In genomic region chr2:96839875-96840850, GRCh38 we compare ENCODE assay signal across 14 cellular contexts. TPM values are rescaled to one million over a fixed set of nuclear protein-coding genes. Genes with fewer than 3 reads are reported as not detected.
A peak's percentile ranks its signal among the peaks of the same experiment; 100 is the strongest.
DNase-seq lines count a peak whose midpoint lies in the region; ATAC-seq and TF ChIP-seq lines count a peak whose summit lies in the region.
"Had no signal": no experiment of that assay in that cellular context is flagged by ENCODE, and none has a peak within 500 bp of the region (broad histone marks: within the 10 kb centered on the region; RNA-seq: fewer than 3 reads in every experiment).

No MANE protein-coding gene starts in this region.

- no peak overlapping the region for H3K27ac ChIP-seq in OCI-LY7 (ENCODE audit: low read depth, low read length, poor library complexity, severe bottlenecking)
- H3K27ac ChIP-seq in SJCRH30 = no peak overlapping the region
- H3K27ac ChIP-seq: left lung, neutrophil, vagina had no signal

- H4K20me1 ChIP-seq in OCI-LY7 (ENCODE audit: insufficient read depth, low read length) = no peaks in the 10 kb centered on the region

- no peaks in the 10 kb centered on the region for H3K9me3 Mint-ChIP-seq in activated T-cell treated with anti-CD3 and anti-CD28 coated beads, Interleukin-2, amount 50 U/mL, for 4 hours
- H3K9me3 Mint-ChIP-seq in immature natural killer cell = no peaks in the 10 kb centered on the region
- H3K9me3 Mint-ChIP-seq in stimulated activated memory B cell treated with anti-CD40 and anti-IgM and Interleukin-4, amounts not matched to agents 10 μg/mL and 1 μg/mL and 100 μg/mL, for 72 hours = no peaks in the 10 kb centered on the region

- no peaks in the 10 kb centered on the region for H3K27me3 Mint-ChIP-seq in activated T-cell treated with anti-CD3 and anti-CD28 coated beads, Interleukin-2, amount 50 U/mL, for 4 hours (ENCODE audit: low read depth)
- peaks cover 2 to 7% (median 5%) of the 10 kb centered on the region in 3 donors for H3K27me3 Mint-ChIP-seq in immature natural killer cell (ENCODE audit: low read depth in 3 of 3)
- no peaks in the 10 kb centered on the region for H3K27me3 Mint-ChIP-seq in stimulated activated memory B cell treated with anti-CD40 and anti-IgM and Interleukin-4, amounts not matched to agents 10 μg/mL and 1 μg/mL and 100 μg/mL, for 72 hours

- no peaks in the 10 kb centered on the region for H3K27me3 ChIP-seq in SJCRH30
- H3K27me3 ChIP-seq: left lung, vagina had no signal

- H3K36me3 ChIP-seq in OCI-LY7 (ENCODE audit: insufficient read depth, low read length) = peaks cover 21% of the 10 kb centered on the region
- no peaks in the 10 kb centered on the region for H3K36me3 ChIP-seq in SJCRH30
- H3K36me3 ChIP-seq: vagina had no signal

- peaks cover 12% of the 10 kb centered on the region for H3K4me1 Mint-ChIP-seq in activated T-cell treated with anti-CD3 and anti-CD28 coated beads, Interleukin-2, amount 50 U/mL, for 4 hours (ENCODE audit: low read depth)
- peaks cover 14 to 18% of the 10 kb centered on the region in 2 donors for H3K4me1 Mint-ChIP-seq in immature natural killer cell
- H3K4me1 Mint-ChIP-seq in stimulated activated memory B cell treated with anti-CD40 and anti-IgM and Interleukin-4, amounts not matched to agents 10 μg/mL and 1 μg/mL and 100 μg/mL, for 72 hours = peaks cover 31% of the 10 kb centered on the region

- POLR2A ChIA-PET in OCI-LY7 (lab: Charles Lee) = interaction anchor here (0.6 kb wide), 1 partner anchor 32 kb away, joined by 4 read pairs; no protein-coding TSS in a partner anchor

- no peak for ATAC-seq in activated T-cell treated with anti-CD3 and anti-CD28 coated beads, Interleukin-2, amount 50 U/mL, for 4 hours
- ATAC-seq in stimulated activated memory B cell treated with anti-CD40 and anti-IgM and Interleukin-4, amounts not matched to agents 10 μg/mL and 1 μg/mL and 100 μg/mL, for 72 hours = no peak
- ATAC-seq in GM18517 (IDR thresholded peaks at IDR 0.05; ENCODE audit: unreplicated experiment) = no peak

- H3K4me3 ChIP-seq in OCI-LY7 (ENCODE audit: low read depth, low read length, poor library complexity, severe bottlenecking) = no peak overlapping the region
- no peak overlapping the region for H3K4me3 ChIP-seq in SJCRH30

- H3K36me3 Mint-ChIP-seq in activated T-cell treated with anti-CD3 and anti-CD28 coated beads, Interleukin-2, amount 50 U/mL, for 4 hours (ENCODE audit: insufficient read depth) = peaks cover 1% of the 10 kb centered on the region
- H3K36me3 Mint-ChIP-seq in immature natural killer cell = peaks cover 0 to 12% (median 0%) of the 10 kb centered on the region in 3 donors
- peaks cover 15% of the 10 kb centered on the region for H3K36me3 Mint-ChIP-seq in stimulated activated memory B cell treated with anti-CD40 and anti-IgM and Interleukin-4, amounts not matched to agents 10 μg/mL and 1 μg/mL and 100 μg/mL, for 72 hours

- intact Hi-C loops in OCI-LY7 (cut with micrococcal nuclease; ENCODE audit: unreplicated experiment) = no loop called here

- BruUV-seq in OCI-LY7 (replicated peaks; lab: Mats Ljungman, UMichigan) = no TSS peak

- TF ChIP-seq CTCF in OCI-LY7 (conservative IDR thresholded peaks at IDR 0.05; ENCODE audit: low read length) = no peak

- CTCF ChIA-PET in OCI-LY7 (lab: Charles Lee; ENCODE audit: unreplicated experiment) = no interaction called here

- H3K27ac Mint-ChIP-seq in immature natural killer cell = peak overlapping the region in 4 of 6 donors; percentile 14 to 66 (median 56)
- peak overlapping the region; percentile 61 for H3K27ac Mint-ChIP-seq in stimulated activated memory B cell treated with anti-CD40 and anti-IgM and Interleukin-4, amounts not matched to agents 10 μg/mL and 1 μg/mL and 100 μg/mL, for 72 hours

- peak overlapping the region; percentile 21 for H3K4me3 Mint-ChIP-seq in activated T-cell treated with anti-CD3 and anti-CD28 coated beads, Interleukin-2, amount 50 U/mL, for 4 hours
- H3K4me3 Mint-ChIP-seq in immature natural killer cell = peak overlapping the region; percentile 24 to 62 (median 53)
- H3K4me3 Mint-ChIP-seq in stimulated activated memory B cell treated with anti-CD40 and anti-IgM and Interleukin-4, amounts not matched to agents 10 μg/mL and 1 μg/mL and 100 μg/mL, for 72 hours = peak overlapping the region; percentile 49

- peak overlapping the region; percentile 36; the same call in 1 of the 2 replicates for H3K4me2 ChIP-seq in OCI-LY7 (ENCODE audit: low read length)

- no peak overlapping the region for H2AFZ ChIP-seq in OCI-LY7 (ENCODE audit: low read length)

- H3K79me2 ChIP-seq in OCI-LY7 (ENCODE audit: insufficient read depth, low read depth, low read length) = no peaks in the 10 kb centered on the region

- no peak for DNase-seq in activated T-cell treated with anti-CD3 and anti-CD28 coated beads, Interleukin-2, amount 50 U/mL, for 4 hours
- no peak for DNase-seq in activated T-cell treated with anti-CD3 and anti-CD28 coated beads, Interleukin-2, amount 50 U/mL, for 48 hours
- DNase-seq in OCI-LY7 (ENCODE audit: low spot score) (no peak), immature natural killer cell (no peak), SJCRH30 (no peak), NK-92 (lab: John Stamatoyannopoulos, UW; ENCODE audit: unreplicated experiment) (no peak)
- DNase-seq: head of caudate nucleus, NCI-H1436, NCI-H69 had no signal

- no peaks in the 10 kb centered on the region for H3K9me2 ChIP-seq in OCI-LY7 (ENCODE audit: insufficient read depth, low read length)

- H3K4me1 ChIP-seq in OCI-LY7 (ENCODE audit: insufficient read depth, low read length, poor library complexity, severe bottlenecking) (peaks cover 10% of the 10 kb centered on the region), SJCRH30 (no peaks in the 10 kb centered on the region)

- H3K9me3 ChIP-seq in OCI-LY7 (ENCODE audit: low read length) (no peaks in the 10 kb centered on the region), SJCRH30 (replicated peaks) (no peaks in the 10 kb centered on the region)
- H3K9me3 ChIP-seq: left lung, neutrophil, vagina had no signal

RNA-seq across cellular contexts. Expression of gene ANKRD23, which starts 3.7 kb away (rescaled TPM):
- 1 to 10 TPM; 2.9 to 6.3 (median 4.6) TPM for total RNA-seq in activated T-cell treated with anti-CD3 and anti-CD28 coated beads, Interleukin-2, amount 50 U/mL, for 4 hours
- 6.4 and 6.5 TPM in 2 replicates for total RNA-seq in OCI-LY7 (2014; rRNA removed; shearing (Covaris generic))
- total RNA-seq in OCI-LY7 (2022) = 6.7 and 6.9 TPM in 2 replicates
- polyA plus RNA-seq in immature natural killer cell = 1 to 10 TPM in 1 of 3 donors, not detected in 2; 1.3 TPM
- total RNA-seq in SJCRH30 (2014; rRNA removed; shearing (Covaris generic)) = 0.58 and 1.1 TPM in 2 replicates

RNA-seq across cellular contexts. Expression of gene ANKRD39, which starts 17.7 kb away (rescaled TPM):
- 10 to 100 TPM; 42.4 to 44.4 (median 44.3) TPM for total RNA-seq in activated T-cell treated with anti-CD3 and anti-CD28 coated beads, Interleukin-2, amount 50 U/mL, for 4 hours
- total RNA-seq in OCI-LY7 (2014; rRNA removed; shearing (Covaris generic)) = 16.0 and 24.1 TPM in 2 replicates
- total RNA-seq in OCI-LY7 (2022) = 20.7 and 22.2 TPM in 2 replicates
- 10 to 100 TPM; 27.0 to 68.3 (median 41.2) TPM for polyA plus RNA-seq in immature natural killer cell
- 7.7 and 7.8 TPM in 2 replicates for total RNA-seq in SJCRH30 (2014; rRNA removed; shearing (Covaris generic))

RNA-seq across cellular contexts. Expression of gene CNNM3, which starts 24.1 kb away (rescaled TPM):
- total RNA-seq in activated T-cell treated with anti-CD3 and anti-CD28 coated beads, Interleukin-2, amount 50 U/mL, for 4 hours = 10 to 100 TPM; 22.8 to 26.1 (median 24.4) TPM
- 9.1 and 13.5 TPM in 2 replicates for total RNA-seq in OCI-LY7 (2014; rRNA removed; shearing (Covaris generic))
- total RNA-seq in OCI-LY7 (2022) = 18.2 and 18.6 TPM in 2 replicates
- 10 to 100 TPM in 1 of 3 donors, 1 to 10 TPM in 2; 5.5 to 11.0 (median 9.9) TPM for polyA plus RNA-seq in immature natural killer cell
- total RNA-seq in SJCRH30 (2014; rRNA removed; shearing (Covaris generic)) = 9.1 and 9.3 TPM in 2 replicates

RNA-seq across cellular contexts. Expression of gene SEMA4C, which starts 29.7 kb away (rescaled TPM):
- 1 to 10 TPM; 7.5 to 9.7 (median 9.0) TPM for total RNA-seq in activated T-cell treated with anti-CD3 and anti-CD28 coated beads, Interleukin-2, amount 50 U/mL, for 4 hours
- total RNA-seq in OCI-LY7 (2014; rRNA removed; shearing (Covaris generic)) = 0.06 TPM in 1 of 2 replicates, not detected in the other
- total RNA-seq in OCI-LY7 (2022) = 0.19 TPM in 1 of 2 replicates, not detected in the other
- 10 to 100 TPM in 1 of 3 donors, 1 to 10 TPM in 2; 3.1 to 11.5 (median 4.8) TPM for polyA plus RNA-seq in immature natural killer cell
- total RNA-seq in SJCRH30 (2014; rRNA removed; shearing (Covaris generic)) = 41.3 and 49.4 TPM in 2 replicates
